Comparison of ENCODE assay signal across 19 cellular contexts in genomic region chr1:208564466-208564865, GRCh38.
A peak's percentile ranks its signal among the peaks of the same experiment; 100 is the strongest.
DNase-seq lines count a peak whose midpoint lies in the region; ATAC-seq and TF ChIP-seq lines count a peak whose summit lies in the region.
"Had no signal": no experiment of that assay in that cellular context is flagged by ENCODE, and none has a peak within 500 bp of the region (broad histone marks: within the 10 kb centered on the region; RNA-seq: fewer than 3 reads in every experiment).

No MANE protein-coding gene starts in this region.

- H3K4ac ChIP-seq in mesendoderm (ENCODE audit: low read depth, low read length) = no peak overlapping the region

- no peaks in the 10 kb centered on the region for H3K4me1 Mint-ChIP-seq in effector memory CD8-positive, alpha-beta T cell (ENCODE audit: low read depth in 2 of 2)
- H3K4me1 Mint-ChIP-seq: B cell had no signal

- no peaks in the 10 kb centered on the region for H3K9me3 ChIP-seq in esophagus muscularis mucosa
- H3K9me3 ChIP-seq: A549; BLaER1 treated with 17β-estradiol and CSF1 and Interleukin-3, amounts not matched to agents 10 nM and 100 nM; Caco-2 had no signal

- H3K4me1 ChIP-seq in KMS-11 (ENCODE audit: low read depth, poor library complexity, severe bottlenecking) (peaks cover 42% of the 10 kb centered on the region), esophagus muscularis mucosa (no peaks in the 10 kb centered on the region), mesendoderm (ENCODE audit: control insufficient read depth, low read depth, low read length) (no peaks in the 10 kb centered on the region)
- H3K4me1 ChIP-seq: A549; BLaER1 treated with 17β-estradiol and CSF1 and Interleukin-3, amounts not matched to agents 10 nM and 100 nM; Caco-2 had no signal

- peaks cover 5 to 12% of the 10 kb centered on the region in 2 donors for H3K9me3 Mint-ChIP-seq in effector memory CD8-positive, alpha-beta T cell
- H3K9me3 Mint-ChIP-seq: CD4-positive, alpha-beta T cell; CD8-positive, alpha-beta T cell had no signal

- TF ChIP-seq EP300 in esophagus muscularis mucosa (IDR thresholded peaks at IDR 0.05) = no peak

- peaks cover 2% of the 10 kb centered on the region for H3K36me3 Mint-ChIP-seq in effector memory CD8-positive, alpha-beta T cell (ENCODE audit: insufficient read depth)
- H3K36me3 Mint-ChIP-seq: CD8-positive, alpha-beta T cell had no signal

- no peak overlapping the region for H4K8ac ChIP-seq in mesendoderm (ENCODE audit: low read depth, low read length)

- H3K18ac ChIP-seq in mesendoderm (ENCODE audit: low read length) = no peak overlapping the region

- H4K5ac ChIP-seq in mesendoderm (ENCODE audit: low read length) = no peak overlapping the region

- no peak overlapping the region for H2AFZ ChIP-seq in KMS-11 (ENCODE audit: low read depth)

- no peak overlapping the region for H3K27ac Mint-ChIP-seq in effector memory CD8-positive, alpha-beta T cell
- H3K27ac Mint-ChIP-seq: B cell; CD4-positive, alpha-beta T cell; CD8-positive, alpha-beta T cell had no signal

- H3K4me2 ChIP-seq in KMS-11 = peak overlapping the region; percentile 81; the same call in 1 of the 2 replicates
- H3K4me2 ChIP-seq in mesendoderm (ENCODE audit: low read length) = no peak overlapping the region
- H3K4me2 ChIP-seq: A549; BLaER1 treated with 17β-estradiol and CSF1 and Interleukin-3, amounts not matched to agents 10 nM and 100 nM had no signal

- TF ChIP-seq CTCF in KMS-11 (conservative IDR thresholded peaks at IDR 0.05; ENCODE audit: low read depth, low read length) = no peak
- TF ChIP-seq CTCF in esophagus muscularis mucosa (IDR thresholded peaks at IDR 0.05) = no peak

- peaks cover 21 to 35% of the 10 kb centered on the region in 2 donors for H3K27me3 Mint-ChIP-seq in effector memory CD8-positive, alpha-beta T cell
- H3K27me3 Mint-ChIP-seq: CD4-positive, alpha-beta T cell had no signal

- H3K9ac ChIP-seq in KMS-11 = no peak overlapping the region
- H3K9ac ChIP-seq in mesendoderm (ENCODE audit: low read length) = no peak overlapping the region
- H3K9ac ChIP-seq: BLaER1 treated with 17β-estradiol and CSF1 and Interleukin-3, amounts not matched to agents 10 nM and 100 nM had no signal

- H3K79me2 ChIP-seq in KMS-11 (ENCODE audit: insufficient read depth, low read depth) (no peaks in the 10 kb centered on the region), mesendoderm (ENCODE audit: control insufficient read depth, insufficient read depth, low read length) (no peaks in the 10 kb centered on the region)

- no peaks in the 10 kb centered on the region for H4K20me1 ChIP-seq in KMS-11 (ENCODE audit: insufficient read depth)
- H4K20me1 ChIP-seq: BLaER1 treated with 17β-estradiol and CSF1 and Interleukin-3, amounts not matched to agents 10 nM and 100 nM had no signal

- H2AK5ac ChIP-seq in mesendoderm (ENCODE audit: low read length) = no peak overlapping the region

- TF ChIP-seq POLR2A in esophagus muscularis mucosa (IDR thresholded peaks at IDR 0.05; ENCODE audit: low read depth) = no peak

- H3K27me3 ChIP-seq in KMS-11 (ENCODE audit: insufficient read depth, low read depth) (0 out of 2 replicates have a peak, but pooled peaks cover 6% of the 10 kb centered on the region), esophagus muscularis mucosa (no peaks in the 10 kb centered on the region), mesendoderm (ENCODE audit: insufficient read depth, low read length, poor library complexity) (no peaks in the 10 kb centered on the region)
- H3K27me3 ChIP-seq: BLaER1 treated with 17β-estradiol and CSF1 and Interleukin-3, amounts not matched to agents 10 nM and 100 nM had no signal

- H2BK5ac ChIP-seq in mesendoderm (ENCODE audit: low read length) = no peak overlapping the region

- H3K27ac ChIP-seq in KMS-11 = no peak overlapping the region
- no peak overlapping the region for H3K27ac ChIP-seq in esophagus muscularis mucosa (replicated peaks in 1 of 4)
- H3K27ac ChIP-seq in mesendoderm (ENCODE audit: low read depth, low read length) = no peak overlapping the region
- H3K27ac ChIP-seq: 22Rv1; A549; BLaER1 treated with 17β-estradiol and CSF1 and Interleukin-3, amounts not matched to agents 10 nM and 100 nM; C4-2B had no signal

- WGBS in esophagus muscularis mucosa = 94% methylated on average over 3 of the region's 3 CpGs
- WGBS in mesendoderm (ENCODE audit: extremely low coverage, insufficient coverage, low lambda C conversion rate) = no CpG with 5 or more reads among the region's 3 CpGs

- DNase-seq in NCI-H146 treated with DMSO at 0.1 percent for 48 hours (lab: John Stamatoyannopoulos, UW; ENCODE audit: unreplicated experiment) = peak; percentile 47
- DNase-seq in esophagus muscularis mucosa (ENCODE audit: extremely low spot score) = peak; percentile 53
- DNase-seq in mesendoderm = peak; percentile 69
- no peak for DNase-seq in effector memory CD8-positive, alpha-beta T cell
- no peak for DNase-seq in NCI-H2196 treated with DMSO at 0.1 percent for 48 hours (lab: John Stamatoyannopoulos, UW; ENCODE audit: unreplicated experiment)
- no peak for DNase-seq in NCI-H2227 treated with DMSO at 0.1 percent for 48 hours (lab: John Stamatoyannopoulos, UW)
- DNase-seq: AML-193; Caco-2; Calu3; CD4-positive, alpha-beta T cell; CD8-positive, alpha-beta T cell; DMS79 treated with DMSO at 0.1 percent for 48 hours; GF-D8 had no signal

- H3K36me3 ChIP-seq in KMS-11 (ENCODE audit: insufficient read depth) (no peaks in the 10 kb centered on the region), esophagus muscularis mucosa (no peaks in the 10 kb centered on the region), mesendoderm (ENCODE audit: control insufficient read depth, insufficient read depth, low read length) (no peaks in the 10 kb centered on the region)
- H3K36me3 ChIP-seq: BLaER1 treated with 17β-estradiol and CSF1 and Interleukin-3, amounts not matched to agents 10 nM and 100 nM had no signal

- H3K4me3 ChIP-seq in KMS-11 (IDR thresholded peaks at IDR 0.05; ENCODE audit: insufficient read depth, low read depth, low read length) = no peak overlapping the region
- no peak overlapping the region for H3K4me3 ChIP-seq in esophagus muscularis mucosa
- H3K4me3 ChIP-seq in mesendoderm (ENCODE audit: low read length) = no peak overlapping the region
- H3K4me3 ChIP-seq: A549; BLaER1 treated with 17β-estradiol and CSF1 and Interleukin-3, amounts not matched to agents 10 nM and 100 nM had no signal

- no peak for ATAC-seq in effector memory CD8-positive, alpha-beta T cell (replicated peaks)
- ATAC-seq: A549; CD8-positive, alpha-beta T cell had no signal

- no peak overlapping the region for H3K23ac ChIP-seq in mesendoderm (ENCODE audit: low read length)

- no peak overlapping the region for H2BK120ac ChIP-seq in mesendoderm (ENCODE audit: low read depth, low read length)

- no peaks in the 10 kb centered on the region for H3K79me1 ChIP-seq in mesendoderm (ENCODE audit: low read length)

- no peak overlapping the region for H3K4me3 Mint-ChIP-seq in effector memory CD8-positive, alpha-beta T cell
- H3K4me3 Mint-ChIP-seq: B cell; CD4-positive, alpha-beta T cell; CD8-positive, alpha-beta T cell had no signal

- no peak overlapping the region for H3K56ac ChIP-seq in mesendoderm (ENCODE audit: low read length)

- intact Hi-C loops in esophagus muscularis mucosa (cut with DNase I) = no loop called here

- no peak overlapping the region for H2BK15ac ChIP-seq in mesendoderm (replicated peaks; ENCODE audit: low read depth)

Comparison
In these comparisons a context has a peak if more than half of its experiments do, and no peak if none do; other contexts are left out.
1. DNase-seq: peak in NCI-H146 treated with DMSO at 0.1 percent for 48 hours (single experiment), esophagus muscularis mucosa (single experiment) and mesendoderm (single experiment); none in effector memory CD8-positive, alpha-beta T cell (0 of 3), NCI-H2196 treated with DMSO at 0.1 percent for 48 hours (single experiment) and NCI-H2227 treated with DMSO at 0.1 percent for 48 hours (single experiment).